Comparison of ENCODE assay signal across 8 cellular contexts in genomic region chr12:54358945-54359761, GRCh38. TPM values are rescaled to one million over a fixed set of nuclear protein-coding genes. Genes with fewer than 3 reads are reported as not detected.
DNase-seq lines count a peak whose midpoint lies in the region; TF ChIP-seq lines count a peak whose summit lies in the region.

No MANE protein-coding gene starts in this region.

- peak; percentile 40 for TF ChIP-seq POLR2A in Raji (IDR thresholded peaks at IDR 0.05; ENCODE audit: insufficient read depth, low read depth, low read length)

- peaks cover 39% of the 10 kb centered on the region for H3K4me1 ChIP-seq in ES-I3 (ENCODE audit: insufficient read depth, low read length)
- peaks cover 31% of the 10 kb centered on the region for H3K4me1 ChIP-seq in HAP-1
- peaks cover 60% of the 10 kb centered on the region for H3K4me1 ChIP-seq in neuron (ENCODE audit: insufficient read depth, low read length)

- no peaks in the 10 kb centered on the region for H3K9me3 ChIP-seq in ES-I3 (ENCODE audit: control insufficient read depth, insufficient read depth, low read length)
- H3K9me3 ChIP-seq in HAP-1, result no peaks in the 10 kb centered on the region
- no peaks in the 10 kb centered on the region for H3K9me3 ChIP-seq in MG63
- no peaks in the 10 kb centered on the region for H3K9me3 ChIP-seq in neuron (ENCODE audit: low read length)

- H2AFZ ChIP-seq in neuron (ENCODE audit: low read depth, low read length), result peak overlapping the region; percentile 11

- H3K36me3 ChIP-seq in ES-I3 (ENCODE audit: insufficient read depth, low read length), result no peaks in the 10 kb centered on the region
- no peaks in the 10 kb centered on the region for H3K36me3 ChIP-seq in HAP-1 (replicated peaks)
- H3K36me3 ChIP-seq in MG63, result no peaks in the 10 kb centered on the region
- H3K36me3 ChIP-seq in neuron (ENCODE audit: insufficient read depth, low read length), result no peaks in the 10 kb centered on the region

- no peaks in the 10 kb centered on the region for H3K27me3 ChIP-seq in HAP-1 (ENCODE audit: low read depth)
- H3K27me3 ChIP-seq in MG63, result no peaks in the 10 kb centered on the region
- no peaks in the 10 kb centered on the region for H3K27me3 ChIP-seq in neuron (ENCODE audit: insufficient read depth, low read length)

- peak; percentile 98 to 99 for DNase-seq in HAP-1 (ENCODE audit: low spot score in 2 of 2)
- peak; percentile 97 for DNase-seq in MG63
- DNase-seq in activated effector memory CD4-positive, alpha-beta T cell treated with anti-CD3 and anti-CD28 coated beads, Interleukin-2, amount 50 U/mL, for 16 hours, result peak; percentile 97
- DNase-seq in foreskin melanocyte, result peak; percentile 100
- peak; percentile 99 for DNase-seq in stromal cell of bone marrow (ENCODE audit: low read depth)

- H3K4me3 ChIP-seq in HAP-1 (peak overlapping the region; percentile 42), MG63 (peak overlapping the region; percentile 53), neuron (ENCODE audit: low read length) (peak overlapping the region; percentile 64)

- H3K9ac ChIP-seq in ES-I3 (ENCODE audit: low read depth, low read length), result peak overlapping the region; percentile 73

- in situ Hi-C loops in HAP-1 (cut with MboI; ENCODE audit: low sequenced_read_pairs), result loop anchor here (25.0 kb wide), 1 partner anchor 372 kb away; the partner anchor contains the start of gene HOXC10

RNA-seq across cellular contexts. Expression of gene GPR84, which starts 5.1 kb away (rescaled TPM):
- total RNA-seq in MG63 (2014; rRNA removed; shearing (Covaris generic); ENCODE audit: low replicate concordance), result not detected in 2 replicates

RNA-seq across cellular contexts. Expression of gene ZNF385A, which starts 25.4 kb away (rescaled TPM):
- total RNA-seq in MG63 (2014; rRNA removed; shearing (Covaris generic); ENCODE audit: low replicate concordance), result 0.89 TPM in 1 of 2 replicates, not detected in the other

RNA-seq across cellular contexts. Expression of gene COPZ1, which starts 34.2 kb away (rescaled TPM):
- total RNA-seq in MG63 (2014; rRNA removed; shearing (Covaris generic); ENCODE audit: low replicate concordance), result 243 and 381 TPM in 2 replicates

RNA-seq across cellular contexts. Expression of gene NFE2, which starts 58.3 kb away (rescaled TPM):
- 0.13 TPM in 1 of 2 replicates, not detected in the other for total RNA-seq in MG63 (2014; rRNA removed; shearing (Covaris generic); ENCODE audit: low replicate concordance)

RNA-seq across cellular contexts. Expression of gene ITGA5, which starts 59.9 kb away (rescaled TPM):
- total RNA-seq in MG63 (2014; rRNA removed; shearing (Covaris generic); ENCODE audit: low replicate concordance), result 74.3 and 91.5 TPM in 2 replicates

Comparison
In these comparisons a context has a peak if more than half of its experiments do, and no peak if none do; other contexts are left out.
1. Peak in every context shown above with its lines: DNase-seq and H3K4me3 ChIP-seq.